25 cellular contexts compared by ENCODE assay signal in the genomic region with DNA sequence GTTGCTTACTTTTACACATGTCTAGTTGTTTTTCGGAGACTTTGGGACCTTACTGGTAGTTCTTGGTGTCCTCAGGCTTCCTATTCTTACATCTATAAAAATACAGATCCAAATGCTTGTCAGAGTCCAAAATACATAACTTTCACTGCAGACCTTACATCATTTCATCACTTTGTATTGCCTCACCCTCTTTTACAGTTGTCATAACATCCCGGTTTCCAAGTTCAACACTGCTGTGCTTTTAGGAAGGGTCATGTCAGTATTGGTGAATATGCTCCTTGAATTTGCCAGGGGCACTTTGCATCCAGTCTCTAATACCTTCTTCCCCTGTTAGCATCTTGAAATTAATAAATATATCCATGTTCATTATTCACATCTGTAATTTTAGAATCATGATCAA.
"Had no signal": no experiment of that assay in that cellular context is flagged by ENCODE, and none has a peak within 500 bp of the region (broad histone marks: within the 10 kb centered on the region; RNA-seq: fewer than 3 reads in every experiment).

No MANE protein-coding gene starts in this region.

- H3K9me3 Mint-ChIP-seq: mesothelial cell of epicardium had no signal

- H3K4me1 Mint-ChIP-seq: activated B cell treated with CpG ODN at 0.5 μM for 24 hours; activated CD4-positive, alpha-beta T cell treated with anti-CD3 and anti-CD28 coated beads for 36 hours; activated naive CD8-positive, alpha-beta T cell treated with anti-CD3 and anti-CD28 coated beads, Interleukin-2, amount 10 ng/mL, durations not matched to agents 7 days and 5 days; naive thymus-derived CD8-positive, alpha-beta T cell had no signal

- H3K27me3 Mint-ChIP-seq: activated B cell treated with CpG ODN at 0.5 μM for 24 hours; activated CD4-positive, alpha-beta T cell treated with anti-CD3 and anti-CD28 coated beads for 36 hours; activated naive CD8-positive, alpha-beta T cell treated with anti-CD3 and anti-CD28 coated beads, Interleukin-2, amount 10 ng/mL, durations not matched to agents 7 days and 5 days; effector memory CD8-positive, alpha-beta T cell; progenitor cell of endocrine pancreas had no signal

- DNase-seq: activated B cell treated with CpG ODN at 0.5 μM for 24 hours; activated CD4-positive, alpha-beta T cell treated with anti-CD3 and anti-CD28 coated beads for 36 hours; activated CD4-positive, alpha-beta T cell treated with anti-CD3 and anti-CD28 coated beads, Interleukin-2, amount 50 U/mL, for 48 hours; activated CD8-positive, alpha-beta memory T cell treated with anti-CD3 and anti-CD28 coated beads, Interleukin-2, amount 50 U/mL, for 48 hours; activated naive CD4-positive, alpha-beta T cell treated with Interleukin-2 at 50 U/mL for 16 hours; activated naive CD8-positive, alpha-beta T cell treated with anti-CD3 and anti-CD28 coated beads, Interleukin-2, amount 10 ng/mL, durations not matched to agents 7 days and 5 days; activated T-cell treated with anti-CD3 and anti-CD28 coated beads, Interleukin-2, amount 50 U/mL, for 4 hours; central memory CD4-positive, alpha-beta T cell; colonic mucosa; dorsolateral prefrontal cortex; effector memory CD8-positive, alpha-beta T cell; gastrocnemius medialis; head of caudate nucleus; islet precursor cell; left colon; naive thymus-derived CD8-positive, alpha-beta T cell; retina; stimulated activated CD4-positive, alpha-beta T cell treated with anti-CD3 and anti-CD28 coated beads, Interleukin-12 subunit alpha, Interleukin-12 subunit beta, amount 100 ng/mL, for 4 hours; stomach; T-helper 9 cell; transverse colon; uterus had no signal

- H3K36me3 Mint-ChIP-seq: activated naive CD8-positive, alpha-beta T cell treated with anti-CD3 and anti-CD28 coated beads, Interleukin-2, amount 10 ng/mL, durations not matched to agents 7 days and 5 days; naive thymus-derived CD8-positive, alpha-beta T cell had no signal

- H3K27ac Mint-ChIP-seq: activated B cell treated with CpG ODN at 0.5 μM for 24 hours; activated CD4-positive, alpha-beta T cell treated with anti-CD3 and anti-CD28 coated beads for 36 hours; activated naive CD8-positive, alpha-beta T cell treated with anti-CD3 and anti-CD28 coated beads, Interleukin-2, amount 10 ng/mL, durations not matched to agents 7 days and 5 days; effector memory CD8-positive, alpha-beta T cell; mesothelial cell of epicardium; naive thymus-derived CD8-positive, alpha-beta T cell; progenitor cell of endocrine pancreas had no signal

- ATAC-seq: activated CD4-positive, alpha-beta T cell treated with anti-CD3 and anti-CD28 coated beads for 36 hours; activated T-cell treated with anti-CD3 and anti-CD28 coated beads, Interleukin-2, amount 50 U/mL, for 4 hours; effector memory CD8-positive, alpha-beta T cell; esophagus mucosa; left colon; naive thymus-derived CD8-positive, alpha-beta T cell had no signal

- H3K4me3 Mint-ChIP-seq: activated B cell treated with CpG ODN at 0.5 μM for 24 hours; activated CD4-positive, alpha-beta T cell treated with anti-CD3 and anti-CD28 coated beads for 36 hours; activated naive CD8-positive, alpha-beta T cell treated with anti-CD3 and anti-CD28 coated beads, Interleukin-2, amount 10 ng/mL, durations not matched to agents 7 days and 5 days; activated T-cell treated with anti-CD3 and anti-CD28 coated beads, Interleukin-2, amount 50 U/mL, for 4 hours; effector memory CD8-positive, alpha-beta T cell; mesothelial cell of epicardium; naive thymus-derived CD8-positive, alpha-beta T cell had no signal
